9 cellular contexts compared by ENCODE assay signal in genomic region chrX:136030357-136031225, GRCh38. TPM values are rescaled to one million over a fixed set of nuclear protein-coding genes. Genes with fewer than 3 reads are reported as not detected.
DNase-seq lines count a peak whose midpoint lies in the region; ATAC-seq, FAIRE-seq and TF ChIP-seq lines count a peak whose summit lies in the region.
"Had no signal": no experiment of that assay in that cellular context is flagged by ENCODE, and none has a peak within 500 bp of the region (broad histone marks: within the 10 kb centered on the region; RNA-seq: fewer than 3 reads in every experiment).

No MANE protein-coding gene starts in this region.

- WGBS in small intestine, 3 donors: 56 to 87% (median 68%) methylated on average over 9 of the region's 9 CpGs

- DNase-seq in GM04503 (ENCODE audit: low read depth) (peak; percentile 75), cardiac fibroblast (ENCODE audit: low read depth in 2 of 2) (peak; percentile 73 to 82), left ventricle myocardium superior (peak; percentile 58), small intestine (peak; percentile 2), SIG-M5 treated with dmso at 0.1 percent for 504 hours (lab: John Stamatoyannopoulos, UW; ENCODE audit: unreplicated experiment) (no peak), erythroblast (lab: John Stamatoyannopoulos, UW) (no peak)
- no peak for DNase-seq in effector memory CD4-positive, alpha-beta T cell
- DNase-seq: stimulated activated naive CD8-positive, alpha-beta T cell treated with anti-CD3 and anti-CD28 coated beads, Interleukin-15, Interleukin-2, amounts not matched to agents 100 U/mL and 50 U/mL, for 24 hours had no signal

- no peak for TF ChIP-seq CTCF in cardiac fibroblast (IDR thresholded peaks at IDR 0.05; ENCODE audit: low read depth, low read length)

- H3K4me3 ChIP-seq in cardiac fibroblast (replicated peaks in 1 of 2; ENCODE audit: low read depth in 2 of 2, low read length in 2 of 2) (no peak overlapping the region), small intestine (ENCODE audit: low read depth in 1 of 2, low read length in 2 of 2) (no peak overlapping the region)
- no peak overlapping the region for H3K4me3 ChIP-seq in effector memory CD4-positive, alpha-beta T cell (ENCODE audit: insufficient read depth, low read depth, low read length, poor library complexity, severe bottlenecking)

- no peak for FAIRE-seq in small intestine (lab: Jason Lieb, UNC)

- peak overlapping the region in 1 of 2 donors; percentile 87 for H3K27ac ChIP-seq in small intestine (ENCODE audit: low read depth in 1 of 2, low read length in 1 of 2)
- H3K27ac ChIP-seq in effector memory CD4-positive, alpha-beta T cell (ENCODE audit: insufficient read depth, low read length, poor library complexity, severe bottlenecking): no peak overlapping the region

- ATAC-seq in left ventricle myocardium superior (peak; percentile 91), HG02798 (IDR thresholded peaks at IDR 0.05; ENCODE audit: poor library complexity, unreplicated experiment) (no peak)
- ATAC-seq: stimulated activated naive CD8-positive, alpha-beta T cell treated with anti-CD3 and anti-CD28 coated beads, Interleukin-15, Interleukin-2, amounts not matched to agents 100 U/mL and 50 U/mL, for 24 hours had no signal

- intact Hi-C loops in left ventricle myocardium superior (cut with micrococcal nuclease): loop anchor here (5.0 kb wide), 1 partner anchor 132 kb away; no protein-coding TSS in a partner anchor

- no peaks in the 10 kb centered on the region for H3K27me3 ChIP-seq in small intestine (ENCODE audit: control insufficient read depth in 2 of 2, insufficient read depth in 2 of 2, low read length in 2 of 2)
- no peaks in the 10 kb centered on the region for H3K27me3 ChIP-seq in effector memory CD4-positive, alpha-beta T cell (replicated peaks; ENCODE audit: control insufficient read depth, insufficient read depth, low read length, poor library complexity, severe bottlenecking)

- peaks cover 0 to 2% of the 10 kb centered on the region in 2 donors for H3K36me3 ChIP-seq in small intestine (ENCODE audit: control insufficient read depth in 2 of 2, insufficient read depth in 2 of 2, low read length in 2 of 2)
- H3K36me3 ChIP-seq in effector memory CD4-positive, alpha-beta T cell (ENCODE audit: control insufficient read depth, insufficient read depth, low read length): no peaks in the 10 kb centered on the region

- no peaks in the 10 kb centered on the region for H3K9me3 ChIP-seq in small intestine (ENCODE audit: control insufficient read depth, low read depth)
- no peaks in the 10 kb centered on the region for H3K9me3 ChIP-seq in effector memory CD4-positive, alpha-beta T cell (ENCODE audit: control insufficient read depth, low read length)

- H3K4me1 ChIP-seq in small intestine (ENCODE audit: control insufficient read depth in 2 of 2, insufficient read depth in 1 of 2, low read depth in 1 of 2, low read length in 1 of 2): no peaks in the 10 kb centered on the region
- H3K4me1 ChIP-seq in effector memory CD4-positive, alpha-beta T cell (ENCODE audit: control insufficient read depth, insufficient read depth, low read length, poor library complexity, severe bottlenecking): no peaks in the 10 kb centered on the region

- no peak for TF ChIP-seq POLR2A in erythroblast (IDR thresholded peaks at IDR 0.05; ENCODE audit: low read length)

RNA-seq across cellular contexts. Expression of gene SLC9A6, which starts 45.4 kb away (rescaled TPM):
- 17.3 TPM for total RNA-seq in left ventricle myocardium superior
- 10 to 100 TPM in 1 of 3 donors, 1 to 10 TPM in 2; 7.0 to 10.0 (median 8.3) TPM for polyA plus RNA-seq in small intestine

RNA-seq across cellular contexts. Expression of gene MMGT1, which starts 56.8 kb away (rescaled TPM):
- total RNA-seq in left ventricle myocardium superior: 24.7 TPM
- 10 to 100 TPM in 1 of 3 donors, 1 to 10 TPM in 2; 2.9 to 14.9 (median 5.1) TPM for polyA plus RNA-seq in small intestine

Comparison
In these comparisons a context has a peak if more than half of its experiments do, and no peak if none do; other contexts are left out.
1. DNase-seq: peak in GM04503 (single experiment), cardiac fibroblast (2 of 2), left ventricle myocardium superior (single experiment) and small intestine (single experiment); none in SIG-M5 treated with dmso at 0.1 percent for 504 hours (single experiment), erythroblast (0 of 2) and effector memory CD4-positive, alpha-beta T cell (0 of 3).